1 cellular context compared by ENCODE assay signal in genomic region chr3:53022647-53023046, GRCh38.
A peak's percentile ranks its signal among the peaks of the same experiment; 100 is the strongest.
TF ChIP-seq lines count a peak whose summit lies in the region.

No MANE protein-coding gene starts in this region.

TF ChIP-seq in K562, 482 proteins besides CTCF, POLR2A, EP300 and RAD21:
- TF ChIP-seq CEBPG (CRISPR knock-in tag; IDR thresholded peaks at IDR 0.05): no peak
- 0 out of 4 replicates have a peak, but pooled peaks of 1 of the 2 experiments have one; percentile 7 for TF ChIP-seq CEBPG (tag; conservative IDR thresholded peaks at IDR 0.05 in 1 of 2, IDR thresholded peaks at IDR 0.05 in 1 of 2)
- no peak for TF ChIP-seq JUNB (CRISPR knock-in tag; conservative IDR thresholded peaks at IDR 0.05)
- TF ChIP-seq CEBPB (tag; IDR thresholded peaks at IDR 0.05): 0 out of 2 replicates have a peak, but pooled peaks have one; percentile 13
TF ChIP-seq in K562: peak in this region for 2.
